In genomic region chr2:144086965-144087364, GRCh38 we compare ENCODE assay signal across 21 cellular contexts.
DNase-seq lines count a peak whose midpoint lies in the region; ATAC-seq and TF ChIP-seq lines count a peak whose summit lies in the region.
"Had no signal": no experiment of that assay in that cellular context is flagged by ENCODE, and none has a peak within 500 bp of the region (broad histone marks: within the 10 kb centered on the region; RNA-seq: fewer than 3 reads in every experiment).

No MANE protein-coding gene starts in this region.

- peaks cover 51% of the 10 kb centered on the region for H3K4me1 ChIP-seq in GM23248 (ENCODE audit: insufficient read depth)
- peaks cover 7% of the 10 kb centered on the region for H3K4me1 ChIP-seq in Karpas-422 (ENCODE audit: low read length)
- H3K4me1 ChIP-seq: right atrium auricular region, thyroid gland had no signal

- H3F3A ChIP-seq in GM23248 (ENCODE audit: insufficient read depth): peaks cover 48% of the 10 kb centered on the region

- H3K79me2 ChIP-seq in GM23248 (ENCODE audit: insufficient read depth): no peaks in the 10 kb centered on the region
- peaks cover 5% of the 10 kb centered on the region; the same call in 1 of the 2 replicates for H3K79me2 ChIP-seq in Karpas-422 (ENCODE audit: low read length)

- no peak for ATAC-seq in GM18517 (IDR thresholded peaks at IDR 0.05; ENCODE audit: unreplicated experiment)
- ATAC-seq: activated CD4-positive, CD25-positive, alpha-beta regulatory T cell treated with anti-CD3 and anti-CD28 coated beads, Interleukin-2, amount 50 U/mL, for 24 hours; heart left ventricle; Right ventricle myocardium inferior had no signal

- H3K9ac ChIP-seq in GM23248 (no peak overlapping the region), Karpas-422 (ENCODE audit: low read length) (no peak overlapping the region)
- H3K9ac ChIP-seq: BLaER1 treated with 17β-estradiol and CSF1 and Interleukin-3, amounts not matched to agents 10 nM and 100 nM had no signal

- peak overlapping the region; percentile 11 for H3K27ac Mint-ChIP-seq in activated T-helper 1 cell treated with anti-CD3 and anti-CD28 coated beads, Interleukin-12 subunit alpha, Interleukin-12 subunit beta, Interleukin-2, Interleukin-4 antibody, amounts not matched to agents 30 ng/mL and 10 ng/mL and 1 ng/mL, durations not matched to agents 14 hours and 24 hours and 36 hours
- H3K27ac Mint-ChIP-seq: activated naive CD8-positive, alpha-beta T cell treated with anti-CD3 and anti-CD28 coated beads, Interleukin-2, amount 10 ng/mL, durations not matched to agents 7 days and 5 days; T-helper 1 cell treated with Interleukin-12 subunit alpha and Interleukin-12 subunit beta and Interleukin-4 antibody, amounts not matched to agents 30 μg/mL and 1 μg/mL, for 36 hours had no signal

- H2AFZ ChIP-seq in GM23248 (no peak overlapping the region), Karpas-422 (ENCODE audit: low read length) (no peak overlapping the region)

- no peak overlapping the region for H3K4me3 ChIP-seq in GM23248
- no peak overlapping the region for H3K4me3 ChIP-seq in fibroblast of pulmonary artery (replicated peaks; ENCODE audit: low read depth, low read length)
- no peak overlapping the region for H3K4me3 ChIP-seq in Karpas-422 (ENCODE audit: low read length)
- H3K4me3 ChIP-seq: BLaER1 treated with 17β-estradiol and CSF1 and Interleukin-3, amounts not matched to agents 10 nM and 100 nM; heart left ventricle; right atrium auricular region; thyroid gland had no signal

- no peaks in the 10 kb centered on the region for H4K20me1 ChIP-seq in GM23248 (ENCODE audit: insufficient read depth)
- H4K20me1 ChIP-seq in Karpas-422 (ENCODE audit: insufficient read depth, low read depth, low read length): no peaks in the 10 kb centered on the region

- H3K4me1 Mint-ChIP-seq in activated T-helper 1 cell treated with anti-CD3 and anti-CD28 coated beads, Interleukin-12 subunit alpha, Interleukin-12 subunit beta, Interleukin-2, Interleukin-4 antibody, amounts not matched to agents 30 ng/mL and 10 ng/mL and 1 ng/mL, durations not matched to agents 14 hours and 24 hours and 36 hours (ENCODE audit: low read depth): peaks cover 11% of the 10 kb centered on the region
- H3K4me1 Mint-ChIP-seq: activated naive CD8-positive, alpha-beta T cell treated with anti-CD3 and anti-CD28 coated beads, Interleukin-2, amount 10 ng/mL, durations not matched to agents 7 days and 5 days had no signal

- peaks cover 7% of the 10 kb centered on the region for H3K9me3 Mint-ChIP-seq in activated T-helper 1 cell treated with anti-CD3 and anti-CD28 coated beads, Interleukin-12 subunit alpha, Interleukin-12 subunit beta, Interleukin-2, Interleukin-4 antibody, amounts not matched to agents 30 ng/mL and 10 ng/mL and 1 ng/mL, durations not matched to agents 14 hours and 24 hours and 36 hours

- H3K27ac ChIP-seq in GM23248 (peak overlapping the region; percentile 14), Karpas-422 (ENCODE audit: low read length) (no peak overlapping the region)
- H3K27ac ChIP-seq: BLaER1 treated with 17β-estradiol and CSF1 and Interleukin-3, amounts not matched to agents 10 nM and 100 nM; epithelial cell of prostate; heart left ventricle; right atrium auricular region; thyroid gland had no signal

- DNase-seq in AG20443 (ENCODE audit: low spot score) (peak; percentile 20), GM23248 (peak; percentile 59), fibroblast of pulmonary artery (ENCODE audit: low read depth) (peak; percentile 33), NCI-H1694 treated with DMSO at 0.1 percent for 48 hours (lab: John Stamatoyannopoulos, UW) (no peak), Karpas-422 (no peak), hepatic stellate cell (ENCODE audit: low spot score) (no peak)
- no peak for DNase-seq in activated T-helper 1 cell treated with anti-CD3 and anti-CD28 coated beads, Interleukin-12 subunit alpha, Interleukin-12 subunit beta, Interleukin-2, Interleukin-4 antibody, amounts not matched to agents 30 ng/mL and 10 ng/mL and 1 ng/mL, durations not matched to agents 14 hours and 24 hours and 36 hours (ENCODE audit: low spot score)
- DNase-seq: activated naive CD8-positive, alpha-beta T cell treated with anti-CD3 and anti-CD28 coated beads, Interleukin-2, amount 10 ng/mL, durations not matched to agents 7 days and 5 days; cerebellar nuclear complex; heart left ventricle; kidney; MM.1S; NCI-H748 treated with DMSO at 0.1 percent for 48 hours; thyroid gland had no signal

- no peak for TF ChIP-seq CTCF in fibroblast of pulmonary artery (IDR thresholded peaks at IDR 0.05; ENCODE audit: low read length, missing control alignments)

- H3K9me2 ChIP-seq in GM23248 (ENCODE audit: insufficient read depth): no peaks in the 10 kb centered on the region
- H3K9me2 ChIP-seq in Karpas-422 (replicated peaks; ENCODE audit: insufficient read depth, low read length): no peaks in the 10 kb centered on the region

- H3K4me2 ChIP-seq in GM23248 (ENCODE audit: unreplicated experiment) (peak overlapping the region; percentile 33), Karpas-422 (ENCODE audit: low read depth, low read length, poor library complexity, severe bottlenecking) (no peak overlapping the region)

- intact Hi-C loops in activated T-helper 1 cell treated with anti-CD3 and anti-CD28 coated beads, Interleukin-12 subunit alpha, Interleukin-12 subunit beta, Interleukin-2, Interleukin-4 antibody, amounts not matched to agents 30 ng/mL and 10 ng/mL and 1 ng/mL, durations not matched to agents 14 hours and 24 hours and 36 hours (cut with micrococcal nuclease): loop anchor here (2.0 kb wide), 1 partner anchor 356 kb away; no protein-coding TSS in a partner anchor

- H3K27me3 ChIP-seq in GM23248 (replicated peaks; ENCODE audit: insufficient read depth) (no peaks in the 10 kb centered on the region), Karpas-422 (ENCODE audit: low read length) (no peaks in the 10 kb centered on the region)
- H3K27me3 ChIP-seq: BLaER1 treated with 17β-estradiol and CSF1 and Interleukin-3, amounts not matched to agents 10 nM and 100 nM; heart left ventricle; right atrium auricular region; thyroid gland had no signal

- in situ Hi-C loops in GM23248 (cut with MboI): no loop called here

- peaks cover 4% of the 10 kb centered on the region for H3K36me3 Mint-ChIP-seq in activated T-helper 1 cell treated with anti-CD3 and anti-CD28 coated beads, Interleukin-12 subunit alpha, Interleukin-12 subunit beta, Interleukin-2, Interleukin-4 antibody, amounts not matched to agents 30 ng/mL and 10 ng/mL and 1 ng/mL, durations not matched to agents 14 hours and 24 hours and 36 hours (ENCODE audit: low read depth)

- H3K9me3 ChIP-seq in GM23248 (ENCODE audit: low read depth) (no peaks in the 10 kb centered on the region), Karpas-422 (ENCODE audit: low read length) (no peaks in the 10 kb centered on the region)
- H3K9me3 ChIP-seq: right atrium auricular region, thyroid gland had no signal

- no peaks in the 10 kb centered on the region for H3K27me3 Mint-ChIP-seq in activated T-helper 1 cell treated with anti-CD3 and anti-CD28 coated beads, Interleukin-12 subunit alpha, Interleukin-12 subunit beta, Interleukin-2, Interleukin-4 antibody, amounts not matched to agents 30 ng/mL and 10 ng/mL and 1 ng/mL, durations not matched to agents 14 hours and 24 hours and 36 hours (ENCODE audit: insufficient read depth)
- H3K27me3 Mint-ChIP-seq: activated naive CD8-positive, alpha-beta T cell treated with anti-CD3 and anti-CD28 coated beads, Interleukin-2, amount 10 ng/mL, durations not matched to agents 7 days and 5 days had no signal

- no peak overlapping the region for H3K4me3 Mint-ChIP-seq in activated T-helper 1 cell treated with anti-CD3 and anti-CD28 coated beads, Interleukin-12 subunit alpha, Interleukin-12 subunit beta, Interleukin-2, Interleukin-4 antibody, amounts not matched to agents 30 ng/mL and 10 ng/mL and 1 ng/mL, durations not matched to agents 14 hours and 24 hours and 36 hours
- H3K4me3 Mint-ChIP-seq: activated naive CD8-positive, alpha-beta T cell treated with anti-CD3 and anti-CD28 coated beads, Interleukin-2, amount 10 ng/mL, durations not matched to agents 7 days and 5 days; T-helper 1 cell treated with Interleukin-12 subunit alpha and Interleukin-12 subunit beta and Interleukin-4 antibody, amounts not matched to agents 30 μg/mL and 1 μg/mL, for 36 hours had no signal

- H3K36me3 ChIP-seq in GM23248 (ENCODE audit: low read depth) (no peaks in the 10 kb centered on the region), Karpas-422 (ENCODE audit: insufficient read depth, low read length) (no peaks in the 10 kb centered on the region)
- H3K36me3 ChIP-seq: BLaER1 treated with 17β-estradiol and CSF1 and Interleukin-3, amounts not matched to agents 10 nM and 100 nM; heart left ventricle; right atrium auricular region; thyroid gland had no signal

Comparison
In these comparisons a context has a peak if more than half of its experiments do, and no peak if none do; other contexts are left out.
1. DNase-seq: peak in AG20443 (single experiment), GM23248 (single experiment) and fibroblast of pulmonary artery (single experiment); none in activated T-helper 1 cell treated with anti-CD3 and anti-CD28 coated beads, Interleukin-12 subunit alpha, Interleukin-12 subunit beta, Interleukin-2, Interleukin-4 antibody, amounts not matched to agents 30 ng/mL and 10 ng/mL and 1 ng/mL, durations not matched to agents 14 hours and 24 hours and 36 hours (single experiment), NCI-H1694 treated with DMSO at 0.1 percent for 48 hours (single experiment), Karpas-422 (single experiment) and hepatic stellate cell (single experiment).